ENCODE assay signal across 8 cellular contexts in the genomic region with DNA sequence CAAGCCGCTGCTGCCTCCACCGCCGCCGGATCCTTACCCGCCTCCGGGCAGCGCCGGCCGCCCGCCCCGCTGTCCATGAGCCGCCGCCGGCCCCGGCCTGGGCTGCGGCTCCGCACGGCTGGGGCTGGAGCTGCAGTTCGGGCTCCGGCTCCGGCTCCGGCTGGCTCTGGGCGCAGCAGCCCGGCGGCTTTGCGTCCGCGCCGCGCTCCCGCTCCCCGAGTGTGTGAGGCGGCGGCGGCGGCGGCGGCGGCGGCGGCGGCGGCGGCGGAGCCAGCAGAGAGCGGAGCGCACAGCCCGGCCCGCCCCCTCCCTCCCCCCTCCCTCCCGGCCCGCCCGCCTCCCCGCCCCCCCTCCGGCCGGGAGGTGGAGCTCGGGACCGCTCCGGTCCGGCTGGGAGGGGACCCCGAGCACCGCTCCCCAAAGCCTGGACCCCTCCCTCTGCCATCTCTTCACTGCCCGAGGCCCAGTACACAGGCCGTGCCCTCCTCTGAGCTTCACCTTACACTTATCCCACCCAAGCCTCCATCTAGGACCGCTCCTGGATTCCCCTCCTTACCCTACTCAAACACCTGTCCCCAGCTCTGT. TPM values are rescaled to one million over a fixed set of nuclear protein-coding genes. Genes with fewer than 3 reads are reported as not detected.
DNase-seq lines count a peak whose midpoint lies in the region; ATAC-seq and TF ChIP-seq lines count a peak whose summit lies in the region.

PCDH1 (minus strand) TSS at position 225 of the 585 bp plus-strand sequence; CDS start at position 77, 148 bp downstream.

- no peaks in the 10 kb centered on the region for H3K36me3 Mint-ChIP-seq in activated T-helper 17 cell treated with anti-CD3 and anti-CD28 coated beads, Interleukin-2, amount 50 U/mL, for 72 hours (ENCODE audit: low read depth)
- H3K36me3 Mint-ChIP-seq in naive thymus-derived CD4-positive, alpha-beta T cell, result peaks cover 0 to 5% (median 0%) of the 10 kb centered on the region in 5 donors

- POLR2A ChIA-PET in naive thymus-derived CD4-positive, alpha-beta T cell (lab: Charles Lee), result interaction anchor here (0.6 to 4.3 kb wide), 6 partner anchors 9 to 186 kb away, joined by 3 to 23 read pairs (median 8); no protein-coding TSS in a partner anchor

- H3K27me3 ChIP-seq in BLaER1 treated with 17β-estradiol and CSF1 and Interleukin-3, amounts not matched to agents 10 nM and 100 nM, result peaks cover 72 to 93% (median 81%) of the 10 kb centered on the region in 11 experiments
- H3K27me3 ChIP-seq in HUES6 (ENCODE audit: control insufficient read depth, insufficient read depth, low read length) (peaks cover 73% of the 10 kb centered on the region), uterus (peaks cover 21 to 27% of the 10 kb centered on the region in 2 donors)
- peaks cover 8 to 26% of the 10 kb centered on the region in 2 donors for H3K27me3 ChIP-seq in naive thymus-derived CD4-positive, alpha-beta T cell (ENCODE audit: control insufficient read depth in 2 of 2, insufficient read depth in 2 of 2, low read length in 2 of 2)

- peak within 1 kb of the TSS; percentile 68 to 90 (median 87) for H3K4me2 ChIP-seq in BLaER1 treated with 17β-estradiol and CSF1 and Interleukin-3, amounts not matched to agents 10 nM and 100 nM

- H3K27me3 Mint-ChIP-seq in activated T-helper 17 cell treated with anti-CD3 and anti-CD28 coated beads, Interleukin-2, amount 50 U/mL, for 72 hours, result peaks cover 56% of the 10 kb centered on the region
- peaks cover 68 to 86% (median 77%) of the 10 kb centered on the region in 5 donors for H3K27me3 Mint-ChIP-seq in naive thymus-derived CD4-positive, alpha-beta T cell

- peak within 1 kb of the TSS in 7 of 11 experiments; percentile 2 to 58 (median 41); a peak in 6 of 22 replicates for H3K9ac ChIP-seq in BLaER1 treated with 17β-estradiol and CSF1 and Interleukin-3, amounts not matched to agents 10 nM and 100 nM
- H3K9ac ChIP-seq in HUES6 (ENCODE audit: low read length), result peak within 1 kb of the TSS; percentile 88

- H3K27ac Mint-ChIP-seq in activated T-helper 17 cell treated with anti-CD3 and anti-CD28 coated beads, Interleukin-2, amount 50 U/mL, for 72 hours, result peak within 1 kb of the TSS; percentile 20
- peak within 1 kb of the TSS in 5 of 9 donors; percentile 0 to 47 (median 11) for H3K27ac Mint-ChIP-seq in naive thymus-derived CD4-positive, alpha-beta T cell

- peak within 1 kb of the TSS; percentile 44 to 67 (median 55) for H3K4me3 ChIP-seq in BLaER1 treated with 17β-estradiol and CSF1 and Interleukin-3, amounts not matched to agents 10 nM and 100 nM
- peak within 1 kb of the TSS; percentile 73 for H3K4me3 ChIP-seq in HUES6 (ENCODE audit: low read depth, low read length)
- H3K4me3 ChIP-seq in fibroblast of villous mesenchyme (ENCODE audit: low read depth, low read length), result peak within 1 kb of the TSS; percentile 52
- peak within 1 kb of the TSS; percentile 44 for H3K4me3 ChIP-seq in naive thymus-derived CD4-positive, alpha-beta T cell (ENCODE audit: low read length)
- peak within 1 kb of the TSS; percentile 47 to 59 for H3K4me3 ChIP-seq in uterus

- CTCF ChIA-PET in naive thymus-derived CD4-positive, alpha-beta T cell (lab: Charles Lee), result interaction anchor here (0.6 to 7.3 kb wide), 23 partner anchors 11 to 285 kb away, joined by 3 to 109 read pairs (median 7); partner anchors contain the start of genes DELE1, HDAC3, PCDH12 and RELL2

- intact Hi-C loops in naive thymus-derived CD4-positive, alpha-beta T cell (cut with micrococcal nuclease), result loop anchor here (2.0 to 10.0 kb wide), 7 partner anchors 45 to 463 kb away; partner anchors contain the start of genes DELE1 (in 1 of the 2), PCDHGA10 (in 1 of the 2) and PCDHGB7 (in 1 of the 2)
- intact Hi-C loops in uterus (cut with DNase I; ENCODE audit: low total_unique reads), result loop anchor here (10.0 kb wide), 1 partner anchor 77 kb away; the partner anchor contains the start of gene PCDH12

- H3K9me3 ChIP-seq in BLaER1 treated with 17β-estradiol and CSF1 and Interleukin-3, amounts not matched to agents 10 nM and 100 nM (replicated peaks in 1 of 11), result no peaks in the 10 kb centered on the region
- no peaks in the 10 kb centered on the region for H3K9me3 ChIP-seq in HUES6 (ENCODE audit: control insufficient read depth, insufficient read depth, low read depth, low read length)
- H3K9me3 ChIP-seq in naive thymus-derived CD4-positive, alpha-beta T cell (ENCODE audit: control insufficient read depth in 2 of 3, low read length in 3 of 3), result no peaks in the 10 kb centered on the region
- H3K9me3 ChIP-seq in uterus, result no peaks in the 10 kb centered on the region

- DNase-seq in fibroblast of villous mesenchyme (ENCODE audit: low read depth) (peak; percentile 36), uterus (peak; percentile 13 to 22), NCI-H1694 (lab: John Stamatoyannopoulos, UW) (no peak)
- DNase-seq in naive thymus-derived CD4-positive, alpha-beta T cell, result peak in 6 of 9 donors; percentile 19 to 38 (median 25)

- no peaks in the 10 kb centered on the region for H3K36me3 ChIP-seq in BLaER1 treated with 17β-estradiol and CSF1 and Interleukin-3, amounts not matched to agents 10 nM and 100 nM
- no peaks in the 10 kb centered on the region for H3K36me3 ChIP-seq in HUES6 (ENCODE audit: control insufficient read depth, insufficient read depth, low read length)
- no peaks in the 10 kb centered on the region for H3K36me3 ChIP-seq in naive thymus-derived CD4-positive, alpha-beta T cell (ENCODE audit: control insufficient read depth in 2 of 3, insufficient read depth in 3 of 3, low read length in 3 of 3)
- H3K36me3 ChIP-seq in uterus, result no peaks in the 10 kb centered on the region

- H3K4me3 Mint-ChIP-seq in activated T-helper 17 cell treated with anti-CD3 and anti-CD28 coated beads, Interleukin-2, amount 50 U/mL, for 72 hours, result peak within 1 kb of the TSS; percentile 75
- peak within 1 kb of the TSS; percentile 79 to 91 (median 84) for H3K4me3 Mint-ChIP-seq in naive thymus-derived CD4-positive, alpha-beta T cell

- no peak for TF ChIP-seq CTCF in fibroblast of villous mesenchyme (IDR thresholded peaks at IDR 0.05; ENCODE audit: insufficient read depth, low read depth, low read length)
- TF ChIP-seq CTCF in uterus (IDR thresholded peaks at IDR 0.05), result no peak

- peak; percentile 25 to 45 for TF ChIP-seq POLR2A in uterus (IDR thresholded peaks at IDR 0.05)

- H3K4me1 ChIP-seq in BLaER1 treated with 17β-estradiol and CSF1 and Interleukin-3, amounts not matched to agents 10 nM and 100 nM, result peaks cover 30 to 54% (median 45%) of the 10 kb centered on the region in 10 experiments
- H3K4me1 ChIP-seq in HUES6 (ENCODE audit: control insufficient read depth, insufficient read depth, low read length) (peaks cover 65% of the 10 kb centered on the region), uterus (peaks cover 0 to 20% of the 10 kb centered on the region in 2 donors)
- H3K4me1 ChIP-seq in naive thymus-derived CD4-positive, alpha-beta T cell (ENCODE audit: control insufficient read depth in 2 of 2, insufficient read depth in 2 of 2, low read length in 2 of 2), result peaks cover 24 to 26% of the 10 kb centered on the region in 2 donors

- no peaks in the 10 kb centered on the region for H3K9me3 Mint-ChIP-seq in activated T-helper 17 cell treated with anti-CD3 and anti-CD28 coated beads, Interleukin-2, amount 50 U/mL, for 72 hours
- H3K9me3 Mint-ChIP-seq in naive thymus-derived CD4-positive, alpha-beta T cell, result peaks cover 0 to 1% (median 0%) of the 10 kb centered on the region in 11 donors

- peaks cover 15% of the 10 kb centered on the region for H3K4me1 Mint-ChIP-seq in activated T-helper 17 cell treated with anti-CD3 and anti-CD28 coated beads, Interleukin-2, amount 50 U/mL, for 72 hours
- H3K4me1 Mint-ChIP-seq in naive thymus-derived CD4-positive, alpha-beta T cell, result peaks cover 18 to 33% (median 25%) of the 10 kb centered on the region in 7 donors

- no peak within 1 kb of the TSS for H3K27ac ChIP-seq in BLaER1 treated with 17β-estradiol and CSF1 and Interleukin-3, amounts not matched to agents 10 nM and 100 nM
- H3K27ac ChIP-seq in HUES6 (ENCODE audit: low read depth, low read length), result no peak within 1 kb of the TSS
- no peak within 1 kb of the TSS for H3K27ac ChIP-seq in naive thymus-derived CD4-positive, alpha-beta T cell (ENCODE audit: low read depth, low read length)
- H3K27ac ChIP-seq in uterus, result peak within 1 kb of the TSS; percentile 63 to 81

- ATAC-seq in activated T-helper 17 cell treated with anti-CD3 and anti-CD28 coated beads, Interleukin-2, amount 50 U/mL, for 72 hours (replicated peaks), result peak; percentile 23
- peak; percentile 15 for ATAC-seq in naive thymus-derived CD4-positive, alpha-beta T cell
- no peak for ATAC-seq in HG03280 (IDR thresholded peaks at IDR 0.05; ENCODE audit: unreplicated experiment)

- peaks cover 0 to 71% (median 22%) of the 10 kb centered on the region in 11 experiments; a peak in 16 of 22 replicates for H4K20me1 ChIP-seq in BLaER1 treated with 17β-estradiol and CSF1 and Interleukin-3, amounts not matched to agents 10 nM and 100 nM

RNA-seq across cellular contexts. Expression of gene PCDH1, which starts in this region (rescaled TPM):
- total RNA-seq in activated T-helper 17 cell treated with anti-CD3 and anti-CD28 coated beads, Interleukin-2, amount 50 U/mL, for 72 hours, result under 1 TPM in 1 of 2 donors, not detected in 1; 0.64 TPM
- total RNA-seq in fibroblast of villous mesenchyme, result 0.43 and 3.5 TPM in 2 replicates
- total RNA-seq in naive thymus-derived CD4-positive, alpha-beta T cell, result 1 to 10 TPM in 1 of 5 experiments, under 1 TPM in 1, not detected in 3; 0.53 to 3.2 TPM
- under 1 TPM in 1 of 2 donors, not detected in 1; 0.05 TPM for polyA plus RNA-seq in naive thymus-derived CD4-positive, alpha-beta T cell
- total RNA-seq in uterus, result 10 to 100 TPM; 29.2 to 46.7 (median 31.5) TPM

Comparison
In these comparisons a context has a peak if more than half of its experiments do, and no peak if none do; other contexts are left out.
1. Peak in ATAC-seq in activated T-helper 17 cell treated with anti-CD3 and anti-CD28 coated beads, Interleukin-2, amount 50 U/mL, for 72 hours; RNA of the gene not detected or under 1 TPM.
2. H3K27ac ChIP-seq: peak in uterus (2 of 2); none in BLaER1 treated with 17β-estradiol and CSF1 and Interleukin-3, amounts not matched to agents 10 nM and 100 nM (0 of 11), HUES6 (single experiment) and naive thymus-derived CD4-positive, alpha-beta T cell (single experiment).
3. Peak in every context shown above with its lines, with median percentiles within 50 percentile points of each other: H3K4me3 ChIP-seq.